ENCODE assay signal across 14 cellular contexts in genomic region chr17:66573078-66573477, GRCh38.
A peak's percentile ranks its signal among the peaks of the same experiment; 100 is the strongest.
DNase-seq lines count a peak whose midpoint lies in the region; ATAC-seq and TF ChIP-seq lines count a peak whose summit lies in the region.
"Had no signal": no experiment of that assay in that cellular context is flagged by ENCODE, and none has a peak within 500 bp of the region (broad histone marks: within the 10 kb centered on the region; RNA-seq: fewer than 3 reads in every experiment).

No MANE protein-coding gene starts in this region.

- ATAC-seq in activated T-cell treated with anti-CD3 and anti-CD28 coated beads, Interleukin-2, amount 50 U/mL, for 4 hours = peak; percentile 63 to 70
- ATAC-seq in GM21423 (IDR thresholded peaks at IDR 0.05; ENCODE audit: unreplicated experiment) (no peak), left lobe of liver (no peak)
- ATAC-seq: CD8-positive, alpha-beta T cell had no signal

- no peaks in the 10 kb centered on the region for H3K9me2 ChIP-seq in hepatocyte (replicated peaks; ENCODE audit: insufficient read depth)

- TF ChIP-seq CTCF in GM12865 (IDR thresholded peaks at IDR 0.05; ENCODE audit: insufficient read depth, low read depth, low read length, missing control alignments) = no peak
- TF ChIP-seq CTCF in hepatocyte (IDR thresholded peaks at IDR 0.05; ENCODE audit: poor library complexity) = no peak

- no peak overlapping the region for H3K4me2 ChIP-seq in hepatocyte

- no peaks in the 10 kb centered on the region for H4K20me1 ChIP-seq in hepatocyte (ENCODE audit: insufficient read depth, poor library complexity, severe bottlenecking)

- H3K27ac Mint-ChIP-seq in activated T-helper 1 cell treated with anti-CD3 and anti-CD28 coated beads, Interleukin-12 subunit alpha, Interleukin-12 subunit beta, Interleukin-2, Interleukin-4 antibody, amounts not matched to agents 30 ng/mL and 10 ng/mL and 1 ng/mL, durations not matched to agents 14 hours and 24 hours and 36 hours = peak overlapping the region; percentile 18
- H3K27ac Mint-ChIP-seq: CD14-positive monocyte; CD8-positive, alpha-beta T cell; IgD-negative memory B cell had no signal

- DNase-seq in activated T-cell treated with anti-CD3 and anti-CD28 coated beads, Interleukin-2, amount 50 U/mL, for 4 hours = no peak
- DNase-seq in activated T-cell treated with anti-CD3 and anti-CD28 coated beads for 4 hours (no peak), GM12865 (ENCODE audit: low read depth) (peak; percentile 5), hepatocyte (ENCODE audit: low spot score) (no peak), left lobe of liver (ENCODE audit: low spot score) (no peak)
- no peak for DNase-seq in activated T-helper 1 cell treated with anti-CD3 and anti-CD28 coated beads, Interleukin-12 subunit alpha, Interleukin-12 subunit beta, Interleukin-2, Interleukin-4 antibody, amounts not matched to agents 30 ng/mL and 10 ng/mL and 1 ng/mL, durations not matched to agents 14 hours and 24 hours and 36 hours (ENCODE audit: low spot score)
- DNase-seq: CD8-positive, alpha-beta T cell; COR-L47; DND-41; GDM1; GM23248 had no signal

- WGBS in hepatocyte (ENCODE audit: low lambda C conversion rate, missing lambda C conversion rate) = 61% methylated on average over 4 of the region's 4 CpGs

- H3K27me3 Mint-ChIP-seq in activated T-cell treated with anti-CD3 and anti-CD28 coated beads, Interleukin-2, amount 50 U/mL, for 4 hours (ENCODE audit: low read depth) = no peaks in the 10 kb centered on the region
- no peaks in the 10 kb centered on the region for H3K27me3 Mint-ChIP-seq in activated T-helper 1 cell treated with anti-CD3 and anti-CD28 coated beads, Interleukin-12 subunit alpha, Interleukin-12 subunit beta, Interleukin-2, Interleukin-4 antibody, amounts not matched to agents 30 ng/mL and 10 ng/mL and 1 ng/mL, durations not matched to agents 14 hours and 24 hours and 36 hours (ENCODE audit: insufficient read depth)

- no peaks in the 10 kb centered on the region for H3K9me3 ChIP-seq in hepatocyte (ENCODE audit: low read depth)

- peaks cover 10% of the 10 kb centered on the region for H3K36me3 Mint-ChIP-seq in activated T-cell treated with anti-CD3 and anti-CD28 coated beads, Interleukin-2, amount 50 U/mL, for 4 hours (ENCODE audit: insufficient read depth)
- H3K36me3 Mint-ChIP-seq in activated T-helper 1 cell treated with anti-CD3 and anti-CD28 coated beads, Interleukin-12 subunit alpha, Interleukin-12 subunit beta, Interleukin-2, Interleukin-4 antibody, amounts not matched to agents 30 ng/mL and 10 ng/mL and 1 ng/mL, durations not matched to agents 14 hours and 24 hours and 36 hours (ENCODE audit: low read depth) = peaks cover 11% of the 10 kb centered on the region

- H3K36me3 ChIP-seq in hepatocyte (replicated peaks; ENCODE audit: insufficient read depth, low read depth) = no peaks in the 10 kb centered on the region

- no peak overlapping the region for H3K4me3 Mint-ChIP-seq in activated T-cell treated with anti-CD3 and anti-CD28 coated beads, Interleukin-2, amount 50 U/mL, for 4 hours
- no peak overlapping the region for H3K4me3 Mint-ChIP-seq in activated T-helper 1 cell treated with anti-CD3 and anti-CD28 coated beads, Interleukin-12 subunit alpha, Interleukin-12 subunit beta, Interleukin-2, Interleukin-4 antibody, amounts not matched to agents 30 ng/mL and 10 ng/mL and 1 ng/mL, durations not matched to agents 14 hours and 24 hours and 36 hours
- H3K4me3 Mint-ChIP-seq: CD14-positive monocyte; CD8-positive, alpha-beta T cell; IgD-negative memory B cell had no signal

- intact Hi-C loops in activated T-helper 1 cell treated with anti-CD3 and anti-CD28 coated beads, Interleukin-12 subunit alpha, Interleukin-12 subunit beta, Interleukin-2, Interleukin-4 antibody, amounts not matched to agents 30 ng/mL and 10 ng/mL and 1 ng/mL, durations not matched to agents 14 hours and 24 hours and 36 hours (cut with micrococcal nuclease) = no loop called here

- H2AFZ ChIP-seq in hepatocyte = no peak overlapping the region
- H2AFZ ChIP-seq: GM23248 had no signal

- H3K27me3 ChIP-seq in hepatocyte = no peaks in the 10 kb centered on the region

- no peaks in the 10 kb centered on the region for H3K9me3 Mint-ChIP-seq in activated T-cell treated with anti-CD3 and anti-CD28 coated beads, Interleukin-2, amount 50 U/mL, for 4 hours
- H3K9me3 Mint-ChIP-seq in activated T-helper 1 cell treated with anti-CD3 and anti-CD28 coated beads, Interleukin-12 subunit alpha, Interleukin-12 subunit beta, Interleukin-2, Interleukin-4 antibody, amounts not matched to agents 30 ng/mL and 10 ng/mL and 1 ng/mL, durations not matched to agents 14 hours and 24 hours and 36 hours = no peaks in the 10 kb centered on the region
- H3K9me3 Mint-ChIP-seq: CD8-positive, alpha-beta T cell had no signal

- H3K4me1 Mint-ChIP-seq in activated T-cell treated with anti-CD3 and anti-CD28 coated beads, Interleukin-2, amount 50 U/mL, for 4 hours (ENCODE audit: low read depth) = peaks cover 7% of the 10 kb centered on the region
- peaks cover 13% of the 10 kb centered on the region for H3K4me1 Mint-ChIP-seq in activated T-helper 1 cell treated with anti-CD3 and anti-CD28 coated beads, Interleukin-12 subunit alpha, Interleukin-12 subunit beta, Interleukin-2, Interleukin-4 antibody, amounts not matched to agents 30 ng/mL and 10 ng/mL and 1 ng/mL, durations not matched to agents 14 hours and 24 hours and 36 hours (ENCODE audit: low read depth)
- H3K4me1 Mint-ChIP-seq: IgD-negative memory B cell had no signal

- no peaks in the 10 kb centered on the region for H3K79me2 ChIP-seq in hepatocyte

- peak overlapping the region; percentile 36 for H3K27ac ChIP-seq in hepatocyte
- H3K27ac ChIP-seq: GM23248 had no signal

- no peaks in the 10 kb centered on the region for H3K4me1 ChIP-seq in hepatocyte (ENCODE audit: insufficient read depth)

- H3K4me3 ChIP-seq in GM12865 (ENCODE audit: low read depth, low read length) (no peak overlapping the region), hepatocyte (no peak overlapping the region)
- H3K4me3 ChIP-seq: GM23248 had no signal

Comparison
In these comparisons a context has a peak if more than half of its experiments do, and no peak if none do; other contexts are left out.
1. ATAC-seq: peak in activated T-cell treated with anti-CD3 and anti-CD28 coated beads, Interleukin-2, amount 50 U/mL, for 4 hours (2 of 2); none in GM21423 (single experiment) and left lobe of liver (single experiment).